In the genomic region with DNA sequence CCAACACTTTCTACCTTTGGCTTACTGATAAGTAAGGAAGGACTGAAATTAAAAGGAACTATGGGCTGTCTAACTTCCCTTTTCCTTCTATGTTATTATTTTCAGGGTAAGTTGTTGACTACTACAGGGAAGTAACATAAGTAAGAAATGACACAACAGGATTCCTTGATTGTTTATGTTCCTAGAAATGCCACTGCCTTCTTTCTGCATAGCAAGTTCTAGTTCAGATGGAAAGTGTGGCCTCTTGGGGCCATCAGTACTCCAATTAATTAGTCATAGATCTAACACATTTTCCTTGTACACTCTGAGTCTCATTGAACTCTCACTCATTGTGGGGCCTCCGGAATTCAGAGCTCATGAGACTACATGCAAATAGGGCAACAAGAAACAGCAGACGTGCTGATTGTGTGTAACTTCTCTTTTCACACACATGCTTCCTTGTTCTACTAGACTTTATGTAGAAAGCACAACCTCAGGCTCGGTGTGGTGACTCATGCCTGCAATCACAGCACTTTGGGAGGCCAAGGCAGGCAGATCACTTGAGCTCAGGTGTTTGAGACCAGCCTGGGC, we compare ENCODE assay signal across 8 cellular contexts. TPM values are rescaled to one million over a fixed set of nuclear protein-coding genes. Genes with fewer than 3 reads are reported as not detected.
A peak's percentile ranks its signal among the peaks of the same experiment; 100 is the strongest.
DNase-seq lines count a peak whose midpoint lies in the region; ATAC-seq lines count a peak whose summit lies in the region.

No MANE protein-coding gene starts in this region.

- no peak overlapping the region for H3K4me3 Mint-ChIP-seq in activated T-cell treated with anti-CD3 and anti-CD28 coated beads, Interleukin-2, amount 50 U/mL, for 72 hours

- H3K27ac Mint-ChIP-seq in activated T-cell treated with anti-CD3 and anti-CD28 coated beads, Interleukin-2, amount 50 U/mL, for 72 hours, result no peak overlapping the region

- H3K4me1 Mint-ChIP-seq in activated T-cell treated with anti-CD3 and anti-CD28 coated beads, Interleukin-2, amount 50 U/mL, for 72 hours (ENCODE audit: low read depth), result no peaks in the 10 kb centered on the region

- peak in 1 of 2 donors; percentile 1 for DNase-seq in activated T-cell treated with anti-CD3 and anti-CD28 coated beads, Interleukin-2, amount 50 U/mL, for 72 hours
- DNase-seq in activated T-cell treated with anti-CD3 and anti-CD28 coated beads, Interleukin-2, amount 50 U/mL, for 1 hour, result no peak
- DNase-seq in RPMI8226 (peak; percentile 39), islet precursor cell (peak; percentile 71), NCI-H1436 treated with DMSO at 0.1 percent for 48 hours (lab: John Stamatoyannopoulos, UW) (no peak), HUDEP-2 (lab: John Stamatoyannopoulos, UW; ENCODE audit: unreplicated experiment in 76 of 76) (no peak)
- DNase-seq in stimulated activated CD4-positive, alpha-beta T cell treated with anti-CD3 and anti-CD28 coated beads, Interleukin-4, amount 100 ng/mL, for 4 hours, result no peak

- peaks cover 9% of the 10 kb centered on the region for H3K27me3 Mint-ChIP-seq in activated T-cell treated with anti-CD3 and anti-CD28 coated beads, Interleukin-2, amount 50 U/mL, for 72 hours (ENCODE audit: low read depth)

- no peaks in the 10 kb centered on the region for H3K9me3 Mint-ChIP-seq in activated T-cell treated with anti-CD3 and anti-CD28 coated beads, Interleukin-2, amount 50 U/mL, for 72 hours

- no peaks in the 10 kb centered on the region for H3K36me3 Mint-ChIP-seq in activated T-cell treated with anti-CD3 and anti-CD28 coated beads, Interleukin-2, amount 50 U/mL, for 72 hours (ENCODE audit: insufficient read depth in 2 of 2)

- peak; percentile 20 to 57 for ATAC-seq in activated T-cell treated with anti-CD3 and anti-CD28 coated beads, Interleukin-2, amount 50 U/mL, for 72 hours (replicated peaks in 1 of 2)
- peak; percentile 93 for ATAC-seq in HG03095 (IDR thresholded peaks at IDR 0.05; ENCODE audit: unreplicated experiment)

RNA-seq across cellular contexts. Expression of gene HIBADH, which starts 35.3 kb away (rescaled TPM):
- total RNA-seq in activated T-cell treated with anti-CD3 and anti-CD28 coated beads, Interleukin-2, amount 50 U/mL, for 72 hours, result 10 to 100 TPM; 18.2 to 20.0 TPM

RNA-seq across cellular contexts. Expression of gene TAX1BP1, which starts 42.0 kb away (rescaled TPM):
- 100 to 1,000 TPM; 129 to 162 TPM for total RNA-seq in activated T-cell treated with anti-CD3 and anti-CD28 coated beads, Interleukin-2, amount 50 U/mL, for 72 hours

Comparison
In these comparisons a context has a peak if more than half of its experiments do, and no peak if none do; other contexts are left out.
1. DNase-seq: peak in RPMI8226 (single experiment) and islet precursor cell (single experiment); none in activated T-cell treated with anti-CD3 and anti-CD28 coated beads, Interleukin-2, amount 50 U/mL, for 1 hour (single experiment), NCI-H1436 treated with DMSO at 0.1 percent for 48 hours (single experiment), stimulated activated CD4-positive, alpha-beta T cell treated with anti-CD3 and anti-CD28 coated beads, Interleukin-4, amount 100 ng/mL, for 4 hours (0 of 2) and HUDEP-2 (0 of 76).